10 cellular contexts compared by ENCODE assay signal in the genomic region with DNA sequence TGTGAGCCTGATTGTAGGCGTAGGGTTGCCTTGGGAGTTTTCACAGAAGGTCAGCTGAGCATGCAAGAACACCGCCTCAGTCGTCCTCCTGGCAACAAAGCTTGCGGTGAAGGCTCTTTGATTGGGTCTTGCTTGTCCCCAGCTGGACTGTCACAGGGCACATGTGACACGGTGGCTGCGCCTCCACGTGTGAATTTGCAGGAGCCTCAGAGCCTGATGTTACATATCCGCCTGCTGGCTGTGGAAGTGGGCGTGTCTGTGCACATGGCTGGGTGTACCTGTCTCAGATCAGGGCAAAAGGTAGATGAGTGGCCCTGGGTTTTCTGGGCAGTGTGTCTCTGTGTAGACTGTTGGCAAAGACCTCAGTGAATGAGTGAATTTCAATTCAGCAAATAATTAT.
DNase-seq lines count a peak whose midpoint lies in the region; ATAC-seq and TF ChIP-seq lines count a peak whose summit lies in the region.
"Had no signal": no experiment of that assay in that cellular context is flagged by ENCODE, and none has a peak within 500 bp of the region (broad histone marks: within the 10 kb centered on the region; RNA-seq: fewer than 3 reads in every experiment).

No MANE protein-coding gene starts in this region.

- H3K4me1 ChIP-seq in heart right ventricle: peaks cover 10 to 41% (median 30%) of the 10 kb centered on the region in 9 donors
- H3K4me1 ChIP-seq in OCI-LY7 (ENCODE audit: insufficient read depth, low read length, poor library complexity, severe bottlenecking): no peaks in the 10 kb centered on the region

- H3K4me2 ChIP-seq in OCI-LY7 (ENCODE audit: low read length): no peak overlapping the region

- 39 to 41% methylated on average over 9 of the region's 9 CpGs for WGBS in heart right ventricle, 2 donors

- POLR2A ChIA-PET in T-cell (lab: Charles Lee) (no interaction called here), OCI-LY7 (lab: Charles Lee) (no interaction called here)

- peak in 1 of 4 experiments; percentile 36 for ATAC-seq in T-cell (replicated peaks in 1 of 4)
- peak in 6 of 8 donors; percentile 3 to 44 (median 22) for ATAC-seq in heart right ventricle
- peak; percentile 16 for ATAC-seq in sciatic nerve

- no peaks in the 10 kb centered on the region for H3K9me3 ChIP-seq in heart right ventricle
- H3K9me3 ChIP-seq in OCI-LY7 (ENCODE audit: low read length): no peaks in the 10 kb centered on the region

- H3K79me2 ChIP-seq in OCI-LY7 (ENCODE audit: insufficient read depth, low read depth, low read length): no peaks in the 10 kb centered on the region

- TF ChIP-seq CTCF in heart right ventricle (IDR thresholded peaks at IDR 0.05): no peak
- TF ChIP-seq CTCF in OCI-LY7 (conservative IDR thresholded peaks at IDR 0.05; ENCODE audit: low read length): no peak

- no peaks in the 10 kb centered on the region for H4K20me1 ChIP-seq in OCI-LY7 (ENCODE audit: insufficient read depth, low read length)

- no peaks in the 10 kb centered on the region for H3K9me3 Mint-ChIP-seq in T-cell
- H3K9me3 Mint-ChIP-seq: IgD-negative memory B cell had no signal

- H3K27me3 ChIP-seq in heart right ventricle: peaks cover 0 to 58% (median 0%) of the 10 kb centered on the region in 7 donors

- no peak overlapping the region for H2AFZ ChIP-seq in OCI-LY7 (ENCODE audit: low read length)

- no TSS peak for BruUV-seq in OCI-LY7 (replicated peaks; lab: Mats Ljungman, UMichigan)

- CTCF ChIA-PET in T-cell (lab: Charles Lee): no interaction called here
- CTCF ChIA-PET in OCI-LY7 (lab: Charles Lee; ENCODE audit: unreplicated experiment): no interaction called here

- H3K36me3 Mint-ChIP-seq in T-cell: no peaks in the 10 kb centered on the region
- H3K36me3 Mint-ChIP-seq: IgD-negative memory B cell had no signal

- peaks cover 16 to 40% (median 26%) of the 10 kb centered on the region in 3 donors for H3K4me1 Mint-ChIP-seq in T-cell

- no peaks in the 10 kb centered on the region for H3K36me3 ChIP-seq in heart right ventricle
- no peaks in the 10 kb centered on the region for H3K36me3 ChIP-seq in OCI-LY7 (ENCODE audit: insufficient read depth, low read length)

- H3K27me3 Mint-ChIP-seq in T-cell: peaks cover 43 to 56% of the 10 kb centered on the region in 2 donors

- H3K27ac Mint-ChIP-seq in T-cell: no peak overlapping the region
- H3K27ac Mint-ChIP-seq: IgD-negative memory B cell had no signal

- intact Hi-C loops in heart right ventricle (cut with DNase I): loop anchor here in 4 of 10 donors (5.0 to 10.0 kb wide), 4 partner anchors 79 to 149 kb away; no protein-coding TSS in a partner anchor
- intact Hi-C loops in sciatic nerve (cut with DNase I): no loop called here
- intact Hi-C loops in OCI-LY7 (cut with micrococcal nuclease; ENCODE audit: unreplicated experiment): no loop called here

- H3K27ac ChIP-seq in heart right ventricle (peak overlapping the region in 3 of 10 donors; percentile 32 to 77 (median 50)), OCI-LY7 (ENCODE audit: low read depth, low read length, poor library complexity, severe bottlenecking) (no peak overlapping the region)

- no peaks in the 10 kb centered on the region for H3K9me2 ChIP-seq in OCI-LY7 (ENCODE audit: insufficient read depth, low read length)

- peak overlapping the region; percentile 43 to 72 (median 57) for H3K4me3 Mint-ChIP-seq in T-cell

- H3K4me3 ChIP-seq in heart right ventricle (peak overlapping the region; percentile 38 to 85 (median 66)), OCI-LY7 (ENCODE audit: low read depth, low read length, poor library complexity, severe bottlenecking) (no peak overlapping the region)

- DNase-seq in NCI-H187 (lab: John Stamatoyannopoulos, UW) (peak; percentile 28 to 44), NCI-H187 treated with DMSO at 0.1 percent for 48 hours (lab: John Stamatoyannopoulos, UW) (no peak), T-cell (peak in 1 of 34 experiments; percentile 7), heart right ventricle (peak in 1 of 2 donors; percentile 17), sciatic nerve (ENCODE audit: low spot score) (no peak), middle frontal gyrus (ENCODE audit: extremely low spot score, low spot score) (no peak), OCI-LY7 (ENCODE audit: low spot score) (no peak), UCSD-AML1 (lab: John Stamatoyannopoulos, UW; ENCODE audit: unreplicated experiment) (no peak)
- DNase-seq: activated CD8-positive, alpha-beta memory T cell treated with anti-CD3 and anti-CD28 coated beads, Interleukin-2, amount 50 U/mL, for 4 hours had no signal

Comparison
In these comparisons a context has a peak if more than half of its experiments do, and no peak if none do; other contexts are left out.
1. DNase-seq: peak in NCI-H187 (2 of 2); none in NCI-H187 treated with DMSO at 0.1 percent for 48 hours (single experiment), sciatic nerve (single experiment), middle frontal gyrus (single experiment), OCI-LY7 (single experiment) and UCSD-AML1 (single experiment).